In the genomic region with DNA sequence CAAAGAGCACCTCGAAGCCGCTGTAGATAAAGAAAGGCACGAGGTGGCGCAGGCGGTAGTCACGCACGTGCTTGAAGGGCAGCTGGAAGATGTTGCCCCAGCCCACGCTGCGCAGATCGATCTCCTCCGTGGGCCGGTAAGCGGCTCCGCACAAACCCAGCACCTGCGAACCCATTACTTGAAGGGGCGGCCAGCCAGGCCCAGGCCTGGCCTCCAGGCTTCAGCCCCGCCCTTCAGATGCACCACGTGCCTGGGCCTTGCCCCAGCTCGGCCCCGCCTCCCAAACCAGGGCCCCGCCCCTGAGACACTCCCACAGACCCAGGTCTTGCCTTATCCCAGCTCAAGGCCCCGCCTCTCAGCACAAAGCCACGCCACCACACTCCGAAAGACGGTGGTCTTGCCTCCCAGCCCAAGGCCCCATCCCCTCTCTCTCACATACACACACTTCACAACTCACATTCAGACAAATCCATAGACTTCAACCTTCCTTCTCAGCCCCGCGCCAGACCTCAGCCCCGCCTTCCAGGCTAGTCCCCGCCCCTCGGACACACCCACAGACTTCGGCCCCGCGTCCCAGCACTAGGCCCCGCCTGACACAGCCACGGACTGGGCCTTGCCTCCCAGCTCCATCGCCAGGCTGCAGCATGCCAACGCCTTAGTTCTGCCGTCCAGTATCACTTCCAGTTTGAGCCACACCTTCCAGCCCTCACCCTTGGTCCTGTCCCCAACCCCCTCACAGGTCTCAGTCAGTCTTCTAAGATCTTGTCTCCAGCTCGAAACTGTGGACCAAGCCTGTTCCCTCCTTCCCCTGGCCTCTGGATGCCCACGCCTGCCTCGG, we compare ENCODE assay signal across 9 cellular contexts. TPM values are rescaled to one million over a fixed set of nuclear protein-coding genes. Genes with fewer than 3 reads are reported as not detected.
DNase-seq lines count a peak whose midpoint lies in the region; ATAC-seq and TF ChIP-seq lines count a peak whose summit lies in the region.
"Had no signal": no experiment of that assay in that cellular context is flagged by ENCODE, and none has a peak within 500 bp of the region (broad histone marks: within the 10 kb centered on the region; RNA-seq: fewer than 3 reads in every experiment).

No MANE protein-coding gene starts in this region.

- no peak overlapping the region for H2AFZ ChIP-seq in osteoblast (ENCODE audit: low read length)

- no peak overlapping the region for H3K4me2 ChIP-seq in osteoblast (ENCODE audit: insufficient read depth, low read length)

- no peak overlapping the region for H3K27ac ChIP-seq in endodermal cell (ENCODE audit: low read depth, low read length)
- no peak overlapping the region for H3K27ac ChIP-seq in osteoblast (ENCODE audit: low read depth, low read length)

- WGBS in endodermal cell (ENCODE audit: insufficient coverage in 1 of 2, insufficient read length in 1 of 2), 2 experiments = 83 to 88% methylated on average over 30 to 41 of the region's 41 CpGs

- H3K4me1 Mint-ChIP-seq in endodermal cell = no peaks in the 10 kb centered on the region

- peak overlapping the region; percentile 54 for H3K4me3 Mint-ChIP-seq in endodermal cell

- no peak for TF ChIP-seq CTCF in endodermal cell (conservative IDR thresholded peaks at IDR 0.05)
- no peak for TF ChIP-seq CTCF in osteoblast (IDR thresholded peaks at IDR 0.05; ENCODE audit: extremely low read depth, low read depth, low read length)

- H3K4me3 ChIP-seq in endodermal cell (ENCODE audit: low read length) (no peak overlapping the region), osteoblast (ENCODE audit: insufficient read depth, low read length) (no peak overlapping the region)

- ATAC-seq in HG02981 (IDR thresholded peaks at IDR 0.05; ENCODE audit: unreplicated experiment) = no peak

- H3K27me3 ChIP-seq in endodermal cell (ENCODE audit: control insufficient read depth, insufficient read depth, low read length, poor library complexity, severe bottlenecking) = no peaks in the 10 kb centered on the region
- no peaks in the 10 kb centered on the region for H3K27me3 ChIP-seq in osteoblast (ENCODE audit: insufficient read depth, low read length)

- H3K4me1 ChIP-seq in endodermal cell (ENCODE audit: control insufficient read depth, insufficient read depth, low read length) = no peaks in the 10 kb centered on the region
- H3K4me1 ChIP-seq in osteoblast (ENCODE audit: insufficient read depth, low read length) = no peaks in the 10 kb centered on the region

- H3K9ac ChIP-seq in endodermal cell (ENCODE audit: extremely low read depth, low read length, poor library complexity, severe bottlenecking) = no peak overlapping the region

- H3K36me3 Mint-ChIP-seq in endodermal cell (ENCODE audit: low read depth) = peaks cover 7% of the 10 kb centered on the region

- H3K27me3 Mint-ChIP-seq in endodermal cell (ENCODE audit: insufficient read depth) = peaks cover 6% of the 10 kb centered on the region

- no peaks in the 10 kb centered on the region for H3K79me2 ChIP-seq in osteoblast (ENCODE audit: insufficient read depth, low read length)

- H3K27ac Mint-ChIP-seq in endodermal cell = peak overlapping the region; percentile 70

- H3K9me3 Mint-ChIP-seq in endodermal cell = no peaks in the 10 kb centered on the region

- H3K36me3 ChIP-seq in endodermal cell (ENCODE audit: control insufficient read depth, insufficient read depth, low read length) (no peaks in the 10 kb centered on the region), osteoblast (ENCODE audit: insufficient read depth, low read length) (no peaks in the 10 kb centered on the region)

- H3K9me3 ChIP-seq in endodermal cell (ENCODE audit: control insufficient read depth, low read length) = no peaks in the 10 kb centered on the region
- no peaks in the 10 kb centered on the region for H3K9me3 ChIP-seq in osteoblast (ENCODE audit: low read depth, low read length)

- no peaks in the 10 kb centered on the region for H4K20me1 ChIP-seq in osteoblast (ENCODE audit: insufficient read depth, low read length)

- DNase-seq in NCI-H82 (lab: John Stamatoyannopoulos, UW) (peak; percentile 72), NCI-H82 treated with DMSO at 0.1 percent for 48 hours (lab: John Stamatoyannopoulos, UW; ENCODE audit: unreplicated experiment) (no peak), SHP77 treated with DMSO at 0.1 percent for 48 hours (lab: John Stamatoyannopoulos, UW) (peak; percentile 82), endodermal cell (peak; percentile 98), osteoblast (ENCODE audit: insufficient read length, low spot score, missing footprints) (peak; percentile 87), activated gamma-delta T cell treated with Interleukin-2 at 50 U/mL for 16 hours (no peak), cerebellum (ENCODE audit: low spot score) (no peak)

RNA-seq across cellular contexts. Expression of a gene that starts 7.1 kb away (rescaled TPM):
- total RNA-seq in endodermal cell (10 to 100 TPM; 27.1 to 32.0 TPM), osteoblast (36.5 and 39.8 TPM in 2 replicates), cerebellum (4.3 TPM)
- 13.6 TPM for polyA plus RNA-seq in endodermal cell (2013, experiment 1 of 2)
- 10.8 TPM for polyA plus RNA-seq in endodermal cell (2013, experiment 2 of 2)

RNA-seq across cellular contexts. Expression of a gene that starts 13.3 kb away (rescaled TPM):
- total RNA-seq in endodermal cell (under 1 TPM in 1 of 2 donors, not detected in 1; 0.11 TPM), osteoblast (59.5 and 63.0 TPM in 2 replicates), cerebellum (0.82 TPM)
- polyA plus RNA-seq in endodermal cell (2013, experiment 1 of 2) = 0.64 TPM
- polyA plus RNA-seq in endodermal cell (2013, experiment 2 of 2) = 0.41 TPM
- total RNA-seq: T-helper 1 cell treated with Interleukin-12 subunit alpha and Interleukin-12 subunit beta and Interleukin-4 antibody, amounts not matched to agents 30 ng/mL and 1 ng/mL, for 36 hours had no signal

RNA-seq across cellular contexts. Expression of a gene that starts 33.6 kb away (rescaled TPM):
- 100 to 1,000 TPM; 150 to 168 TPM for total RNA-seq in endodermal cell
- 151 TPM for polyA plus RNA-seq in endodermal cell (2013, experiment 1 of 2)
- polyA plus RNA-seq in endodermal cell (2013, experiment 2 of 2) = 145 TPM
- 60.7 and 73.1 TPM in 2 replicates for total RNA-seq in osteoblast
- total RNA-seq in cerebellum = 53.9 TPM

RNA-seq across cellular contexts. Expression of a gene that starts 42.0 kb away (rescaled TPM):
- total RNA-seq in endodermal cell = 10 to 100 TPM; 61.6 to 70.4 TPM
- 19.0 TPM for polyA plus RNA-seq in endodermal cell (2013, experiment 1 of 2)
- polyA plus RNA-seq in endodermal cell (2013, experiment 2 of 2) = 18.5 TPM
- 85.4 and 87.5 TPM in 2 replicates for total RNA-seq in osteoblast
- total RNA-seq in cerebellum = 5.5 TPM

Comparison
In these comparisons a context has a peak if more than half of its experiments do, and no peak if none do; other contexts are left out.
1. DNase-seq: peak in NCI-H82 (single experiment), SHP77 treated with DMSO at 0.1 percent for 48 hours (single experiment), endodermal cell (single experiment) and osteoblast (single experiment); none in NCI-H82 treated with DMSO at 0.1 percent for 48 hours (single experiment), activated gamma-delta T cell treated with Interleukin-2 at 50 U/mL for 16 hours (single experiment) and cerebellum (single experiment).
2. RNA of a gene that starts 13.3 kb away (total RNA-seq): 59.5 to 63.0 TPM in osteoblast; 0.82 TPM in cerebellum (single experiment) and 0.11 TPM in endodermal cell; every median in the first group is over 10 times any median in the second.